Comparison of ENCODE assay signal across 10 cellular contexts in the genomic region with DNA sequence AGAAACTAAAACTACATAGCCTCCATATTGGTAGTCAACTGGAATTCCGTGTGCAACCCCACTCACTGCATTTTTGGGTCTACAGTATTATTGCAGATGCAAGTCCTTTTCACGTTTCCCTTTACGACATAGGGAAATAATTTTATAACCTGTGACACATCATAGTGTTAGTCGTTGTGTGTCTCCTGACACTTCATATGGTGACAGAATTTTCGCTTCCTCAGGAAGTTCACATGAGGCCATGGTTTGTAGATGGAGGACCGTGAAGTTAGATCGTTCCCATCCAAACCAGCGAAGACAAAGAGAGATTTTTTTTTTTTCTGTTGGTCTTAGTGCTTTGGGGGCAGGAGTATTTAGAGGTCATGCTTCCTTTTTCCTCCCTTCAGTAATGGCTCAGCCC.
DNase-seq lines count a peak whose midpoint lies in the region; ATAC-seq and TF ChIP-seq lines count a peak whose summit lies in the region.
"Had no signal": no experiment of that assay in that cellular context is flagged by ENCODE, and none has a peak within 500 bp of the region (broad histone marks: within the 10 kb centered on the region; RNA-seq: fewer than 3 reads in every experiment).

No MANE protein-coding gene starts in this region.

- no peak overlapping the region; the same call in 1 of the 2 replicates for H3K4me3 ChIP-seq in GM12864 (ENCODE audit: low read depth, low read length)

- DNase-seq in GM12864 (ENCODE audit: low read depth) = peak; percentile 35
- peak; percentile 42 for DNase-seq in Kasumi-1 (lab: John Stamatoyannopoulos, UW)
- DNase-seq in medulla oblongata (ENCODE audit: extremely low spot score) = peak; percentile 42
- no peak for DNase-seq in stimulated activated naive CD4-positive, alpha-beta T cell (lab: John Stamatoyannopoulos, UW)
- DNase-seq in hepatic stellate cell (ENCODE audit: low spot score) = no peak
- DNase-seq: cortex of kidney, NCI-H446 had no signal

- ATAC-seq in GM21423 (IDR thresholded peaks at IDR 0.05; ENCODE audit: unreplicated experiment) = peak; percentile 37
- ATAC-seq in GM18870 (IDR thresholded peaks at IDR 0.05; ENCODE audit: unreplicated experiment) = no peak
- ATAC-seq in HG03135 (IDR thresholded peaks at IDR 0.05; ENCODE audit: unreplicated experiment) = no peak

- no peak for TF ChIP-seq CTCF in GM12864 (IDR thresholded peaks at IDR 0.05; ENCODE audit: low read depth, low read length, missing control alignments)

Comparison
In these comparisons a context has a peak if more than half of its experiments do, and no peak if none do; other contexts are left out.
1. DNase-seq: peak in GM12864 (single experiment), Kasumi-1 (2 of 2) and medulla oblongata (single experiment); none in stimulated activated naive CD4-positive, alpha-beta T cell (0 of 6) and hepatic stellate cell (single experiment).